1 cellular context compared by ENCODE assay signal in genomic region chr22:41561788-41562187, GRCh38.
TF ChIP-seq lines count a peak whose summit lies in the region.

No MANE protein-coding gene starts in this region.

TF ChIP-seq in H1, 55 proteins besides CTCF, POLR2A, EP300 and RAD21:
- no peak for TF ChIP-seq CBX8 (IDR thresholded peaks at IDR 0.05; ENCODE audit: borderline replicate concordance, low read depth, low read length)
- TF ChIP-seq TCF12 (IDR thresholded peaks at IDR 0.05; ENCODE audit: low read depth, low read length): no peak
- no peak for TF ChIP-seq FOSL1 (IDR thresholded peaks at IDR 0.05; ENCODE audit: insufficient read depth, low read depth, low read length)
- TF ChIP-seq CBX5 (IDR thresholded peaks at IDR 0.05; ENCODE audit: low read depth, low read length): no peak
- no peak for TF ChIP-seq KDM5A (IDR thresholded peaks at IDR 0.05; ENCODE audit: low read length)
- no peak for TF ChIP-seq CHD1 (IDR thresholded peaks at IDR 0.05; ENCODE audit: low read depth, low read length)
- no peak for TF ChIP-seq SAP30 (IDR thresholded peaks at IDR 0.05; ENCODE audit: insufficient read depth, insufficient replicate concordance, low read length)
- TF ChIP-seq, protein P1, sequence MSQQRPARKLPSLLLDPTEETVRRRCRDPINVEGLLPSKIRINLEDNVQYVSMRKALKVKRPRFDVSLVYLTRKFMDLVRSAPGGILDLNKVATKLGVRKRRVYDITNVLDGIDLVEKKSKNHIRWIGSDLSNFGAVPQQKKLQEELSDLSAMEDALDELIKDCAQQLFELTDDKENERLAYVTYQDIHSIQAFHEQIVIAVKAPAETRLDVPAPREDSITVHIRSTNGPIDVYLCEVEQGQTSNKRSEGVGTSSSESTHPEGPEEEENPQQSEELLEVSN (IDR thresholded peaks at IDR 0.05): no peak
- no peak for TF ChIP-seq SP1 (IDR thresholded peaks at IDR 0.05; ENCODE audit: low read depth, low read length)
- TF ChIP-seq BACH1 (IDR thresholded peaks at IDR 0.05; ENCODE audit: low read length): no peak
- no peak for TF ChIP-seq MAFK (IDR thresholded peaks at IDR 0.05; ENCODE audit: low read depth, low read length)
- TF ChIP-seq SP4 (IDR thresholded peaks at IDR 0.05; ENCODE audit: low read length): no peak
